ENCODE assay signal across 15 cellular contexts in the genomic region with DNA sequence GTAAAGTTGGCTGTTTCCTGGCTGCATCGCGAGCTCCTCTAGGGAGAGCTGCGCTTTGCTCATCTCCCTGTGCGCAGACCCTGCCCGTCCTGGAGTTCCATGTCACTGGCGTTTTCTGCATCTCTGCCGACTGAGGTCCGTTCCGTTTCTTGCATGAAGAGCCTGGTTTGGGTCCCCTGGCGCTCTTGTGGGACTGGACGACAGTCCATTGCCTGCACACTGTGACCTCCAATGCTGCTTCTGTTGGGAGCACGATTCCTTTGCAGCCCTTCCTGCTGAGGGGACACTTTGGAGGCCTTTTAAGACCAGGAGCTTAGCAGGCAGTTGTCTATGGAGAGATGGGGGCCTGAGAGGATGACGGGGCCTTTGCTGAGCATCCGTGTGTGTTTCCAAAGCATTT.
A peak's percentile ranks its signal among the peaks of the same experiment; 100 is the strongest.
DNase-seq lines count a peak whose midpoint lies in the region; ATAC-seq and TF ChIP-seq lines count a peak whose summit lies in the region.
"Had no signal": no experiment of that assay in that cellular context is flagged by ENCODE, and none has a peak within 500 bp of the region (broad histone marks: within the 10 kb centered on the region; RNA-seq: fewer than 3 reads in every experiment).

No MANE protein-coding gene starts in this region.

- DNase-seq in CD14-positive monocyte (ENCODE audit: low spot score) (no peak), T-helper 17 cell (no peak), endodermal cell (peak; percentile 18), osteoblast (ENCODE audit: insufficient read length, low spot score, missing footprints) (peak; percentile 37)
- DNase-seq: BE2C, COR-L47, GF-D8, HCEC 1CT, KG1 had no signal

- TF ChIP-seq CTCF in CD14-positive monocyte (IDR thresholded peaks at IDR 0.05) (no peak), endodermal cell (conservative IDR thresholded peaks at IDR 0.05) (no peak), osteoblast (IDR thresholded peaks at IDR 0.05; ENCODE audit: extremely low read depth, low read depth, low read length) (no peak)

- H3K27me3 Mint-ChIP-seq in CD14-positive monocyte (ENCODE audit: low read depth in 3 of 3) (peaks cover 0 to 4% (median 0%) of the 10 kb centered on the region in 3 donors), T-helper 17 cell (no peaks in the 10 kb centered on the region), endodermal cell (ENCODE audit: insufficient read depth) (no peaks in the 10 kb centered on the region)
- H3K27me3 Mint-ChIP-seq: IgD-negative memory B cell had no signal

- H3K36me3 Mint-ChIP-seq in CD14-positive monocyte (peaks cover 47 to 56% of the 10 kb centered on the region in 2 donors), T-helper 17 cell (ENCODE audit: low read depth) (peaks cover 11% of the 10 kb centered on the region), endodermal cell (ENCODE audit: low read depth) (peaks cover 29% of the 10 kb centered on the region)

- intact Hi-C loops in CD14-positive monocyte (cut with micrococcal nuclease), result no loop called here

- H3K27me3 ChIP-seq in endodermal cell (ENCODE audit: control insufficient read depth, insufficient read depth, low read length, poor library complexity, severe bottlenecking) (no peaks in the 10 kb centered on the region), osteoblast (ENCODE audit: insufficient read depth, low read length) (no peaks in the 10 kb centered on the region)
- H3K27me3 ChIP-seq: BE2C had no signal

- H3K4me2 ChIP-seq in osteoblast (ENCODE audit: insufficient read depth, low read length), result no peak overlapping the region

- no peak for ATAC-seq in T-helper 17 cell
- ATAC-seq in HG02798 (IDR thresholded peaks at IDR 0.05; ENCODE audit: poor library complexity, unreplicated experiment), result no peak
- no peak for ATAC-seq in GM19351 (IDR thresholded peaks at IDR 0.05; ENCODE audit: unreplicated experiment)
- no peak for ATAC-seq in HG03175 (IDR thresholded peaks at IDR 0.05; ENCODE audit: unreplicated experiment)
- ATAC-seq: CD8-positive, alpha-beta T cell had no signal

- H4K20me1 ChIP-seq in osteoblast (ENCODE audit: insufficient read depth, low read length), result peaks cover 35% of the 10 kb centered on the region

- H3K27ac ChIP-seq in endodermal cell (ENCODE audit: low read depth, low read length) (no peak overlapping the region), osteoblast (ENCODE audit: low read depth, low read length) (no peak overlapping the region)
- H3K27ac ChIP-seq: C4-2B had no signal

- H3K79me2 ChIP-seq in osteoblast (ENCODE audit: insufficient read depth, low read length), result peaks cover 38% of the 10 kb centered on the region

- H3K27ac Mint-ChIP-seq in CD14-positive monocyte (peak overlapping the region in 6 of 7 donors; percentile 59 to 99 (median 96)), T-helper 17 cell (peak overlapping the region; percentile 78), endodermal cell (peak overlapping the region; percentile 77)
- H3K27ac Mint-ChIP-seq: CD8-positive, alpha-beta T cell; IgD-negative memory B cell had no signal

- 96% methylated on average over 14 of the region's 14 CpGs for WGBS in endodermal cell (ENCODE audit: insufficient coverage in 1 of 2, insufficient read length in 1 of 2), 2 experiments

- H3K4me1 ChIP-seq in endodermal cell (ENCODE audit: control insufficient read depth, insufficient read depth, low read length) (no peaks in the 10 kb centered on the region), osteoblast (ENCODE audit: insufficient read depth, low read length) (no peaks in the 10 kb centered on the region)

- H3K9me3 ChIP-seq in T-helper 17 cell (ENCODE audit: control insufficient read depth, low read length, poor library complexity, severe bottlenecking) (no peaks in the 10 kb centered on the region), endodermal cell (ENCODE audit: control insufficient read depth, low read length) (no peaks in the 10 kb centered on the region), osteoblast (ENCODE audit: low read depth, low read length) (no peaks in the 10 kb centered on the region)
- H3K9me3 ChIP-seq: BE2C had no signal

- H3K36me3 ChIP-seq in endodermal cell (ENCODE audit: control insufficient read depth, insufficient read depth, low read length) (peaks cover 10% of the 10 kb centered on the region), osteoblast (ENCODE audit: insufficient read depth, low read length) (peaks cover 4% of the 10 kb centered on the region)
- H3K36me3 ChIP-seq: BE2C had no signal

- H3K9me3 Mint-ChIP-seq in CD14-positive monocyte, result peaks cover 0 to 7% (median 3%) of the 10 kb centered on the region in 7 donors
- no peaks in the 10 kb centered on the region for H3K9me3 Mint-ChIP-seq in endodermal cell
- H3K9me3 Mint-ChIP-seq: CD8-positive, alpha-beta T cell; IgD-negative memory B cell had no signal

- H3K9ac ChIP-seq in endodermal cell (ENCODE audit: extremely low read depth, low read length, poor library complexity, severe bottlenecking), result no peak overlapping the region

- H3K4me3 Mint-ChIP-seq in CD14-positive monocyte (peak overlapping the region in 1 of 2 donors; percentile 35), T-helper 17 cell (no peak overlapping the region), endodermal cell (no peak overlapping the region)
- H3K4me3 Mint-ChIP-seq: CD8-positive, alpha-beta T cell; IgD-negative memory B cell had no signal

- H3K4me3 ChIP-seq in endodermal cell (ENCODE audit: low read length) (no peak overlapping the region), osteoblast (ENCODE audit: insufficient read depth, low read length) (no peak overlapping the region)

- H3K4me1 Mint-ChIP-seq in CD14-positive monocyte (peaks cover 27% of the 10 kb centered on the region), T-helper 17 cell (peaks cover 42% of the 10 kb centered on the region), endodermal cell (peaks cover 2% of the 10 kb centered on the region)

- H2AFZ ChIP-seq in osteoblast (ENCODE audit: low read length), result no peak overlapping the region

Comparison
In these comparisons a context has a peak if more than half of its experiments do, and no peak if none do; other contexts are left out.
1. DNase-seq: peak in endodermal cell (single experiment) and osteoblast (single experiment); none in CD14-positive monocyte (single experiment) and T-helper 17 cell (0 of 3).
2. Peak in every context shown above with its lines, with median percentiles within 50 percentile points of each other: H3K27ac Mint-ChIP-seq.